In the genomic region with DNA sequence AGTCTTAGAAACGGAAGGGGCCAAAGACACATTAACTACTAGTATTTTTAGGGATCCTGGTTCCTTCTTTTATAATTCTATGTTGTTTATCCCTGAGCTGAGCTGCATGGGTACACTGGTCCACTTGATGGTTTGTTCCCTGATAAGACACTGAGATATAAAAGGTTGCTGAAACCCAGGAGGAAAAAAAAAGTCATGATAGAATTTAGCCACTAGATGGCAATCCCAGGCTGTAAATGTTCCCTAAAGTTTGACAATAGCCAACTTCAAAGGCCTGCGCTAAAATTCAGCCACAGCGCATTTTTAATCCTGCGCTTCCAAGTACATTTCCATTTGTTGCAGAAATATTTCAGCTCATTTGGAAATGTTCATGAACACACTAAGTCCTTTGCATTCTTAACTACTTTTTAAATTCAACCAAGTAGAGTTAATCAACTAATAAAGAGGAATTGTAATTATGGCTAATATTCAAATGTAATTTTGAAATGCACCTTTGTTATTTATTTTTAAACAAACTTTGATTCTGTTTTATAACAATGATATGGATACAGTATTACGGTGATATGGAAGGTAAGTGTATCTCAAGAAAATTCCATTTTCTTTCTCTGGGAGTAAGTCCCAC, we compare ENCODE assay signal across 9 cellular contexts.
A peak's percentile ranks its signal among the peaks of the same experiment; 100 is the strongest.
DNase-seq lines count a peak whose midpoint lies in the region; ATAC-seq and TF ChIP-seq lines count a peak whose summit lies in the region.
"Had no signal": no experiment of that assay in that cellular context is flagged by ENCODE, and none has a peak within 500 bp of the region (broad histone marks: within the 10 kb centered on the region; RNA-seq: fewer than 3 reads in every experiment).

No MANE protein-coding gene starts in this region.

- H4K20me1 ChIP-seq in KMS-11 (ENCODE audit: insufficient read depth) = no peaks in the 10 kb centered on the region

- no peaks in the 10 kb centered on the region for H3K27me3 ChIP-seq in KMS-11 (ENCODE audit: insufficient read depth, low read depth)

- H3K9ac ChIP-seq in KMS-11 = no peak overlapping the region

- no peaks in the 10 kb centered on the region for H3K36me3 ChIP-seq in KMS-11 (ENCODE audit: insufficient read depth)

- H2AFZ ChIP-seq in KMS-11 (ENCODE audit: low read depth) = no peak overlapping the region

- H3K79me2 ChIP-seq in KMS-11 (ENCODE audit: insufficient read depth, low read depth) = no peaks in the 10 kb centered on the region

- no peaks in the 10 kb centered on the region for H3K36me3 Mint-ChIP-seq in T-helper 2 cell treated with Interferon-gamma antibody and Interleukin-4, amounts not matched to agents 5 μg/mL and 100 μg/mL, for 36 hours (ENCODE audit: low read depth)

- intact Hi-C loops in Right ventricle myocardium inferior (cut with DNase I) (loop anchor here (2.0 to 5.0 kb wide), 2 partner anchors 604 to 710 kb away; no protein-coding TSS in a partner anchor), cardiac septum (cut with DNase I) (loop anchor here (2.0 to 10.0 kb wide), 3 partner anchors 604 to 1195 kb away; partner anchors contain the start of gene C3orf49)

- H3K4me2 ChIP-seq in KMS-11 = no peak overlapping the region

- peaks cover under 1% of the 10 kb centered on the region for H3K27me3 Mint-ChIP-seq in T-helper 2 cell treated with Interferon-gamma antibody and Interleukin-4, amounts not matched to agents 5 μg/mL and 100 μg/mL, for 36 hours (ENCODE audit: low read depth)

- peak; percentile 26 for ATAC-seq in Right ventricle myocardium inferior
- no peak for ATAC-seq in activated CD4-positive, CD25-positive, alpha-beta regulatory T cell treated with anti-CD3 and anti-CD28 coated beads, Interleukin-2, amount 50 U/mL, for 24 hours

- no peaks in the 10 kb centered on the region for H3K4me1 ChIP-seq in KMS-11 (ENCODE audit: low read depth, poor library complexity, severe bottlenecking)

- no peaks in the 10 kb centered on the region for H3K4me1 Mint-ChIP-seq in T-helper 2 cell treated with Interferon-gamma antibody and Interleukin-4, amounts not matched to agents 5 μg/mL and 100 μg/mL, for 36 hours (ENCODE audit: low read depth)

- H3K4me3 ChIP-seq in KMS-11 (IDR thresholded peaks at IDR 0.05; ENCODE audit: insufficient read depth, low read depth, low read length) = no peak overlapping the region

- H3K4me3 Mint-ChIP-seq in T-helper 2 cell treated with Interferon-gamma antibody and Interleukin-4, amounts not matched to agents 5 μg/mL and 100 μg/mL, for 36 hours = no peak overlapping the region
- H3K4me3 Mint-ChIP-seq: stimulated activated naive CD8-positive, alpha-beta T cell treated with anti-CD3 and anti-CD28 coated beads, Interleukin-15, Interleukin-2, amounts not matched to agents 100 ng/mL and 50 ng/mL, for 24 hours had no signal

- H3K27ac Mint-ChIP-seq in T-helper 2 cell treated with Interferon-gamma antibody and Interleukin-4, amounts not matched to agents 5 μg/mL and 100 μg/mL, for 36 hours = no peak overlapping the region
- H3K27ac Mint-ChIP-seq: stimulated activated naive CD8-positive, alpha-beta T cell treated with anti-CD3 and anti-CD28 coated beads, Interleukin-15, Interleukin-2, amounts not matched to agents 100 ng/mL and 50 ng/mL, for 24 hours had no signal

- DNase-seq in Right ventricle myocardium inferior (ENCODE audit: missing footprints) = no peak
- DNase-seq in cardiac septum (ENCODE audit: low spot score) = no peak
- DNase-seq in SKM-1 (lab: John Stamatoyannopoulos, UW; ENCODE audit: unreplicated experiment) = peak; percentile 57
- DNase-seq in foreskin melanocyte = peak; percentile 50
- DNase-seq in pulmonary artery endothelial cell (ENCODE audit: low read depth, low spot score) = peak; percentile 17
- no peak for DNase-seq in T-helper 2 cell treated with Interferon-gamma antibody and Interleukin-4, amounts not matched to agents 5 μg/mL and 100 μg/mL, for 36 hours (ENCODE audit: low spot score)

- H3K27ac ChIP-seq in KMS-11 = no peak overlapping the region

- TF ChIP-seq CTCF in KMS-11 (conservative IDR thresholded peaks at IDR 0.05; ENCODE audit: low read depth, low read length) = peak; percentile 52

- no peaks in the 10 kb centered on the region for H3K9me3 Mint-ChIP-seq in T-helper 2 cell treated with Interferon-gamma antibody and Interleukin-4, amounts not matched to agents 5 μg/mL and 100 μg/mL, for 36 hours
- H3K9me3 Mint-ChIP-seq: stimulated activated naive CD8-positive, alpha-beta T cell treated with anti-CD3 and anti-CD28 coated beads, Interleukin-15, Interleukin-2, amounts not matched to agents 100 ng/mL and 50 ng/mL, for 24 hours had no signal

Comparison
In these comparisons a context has a peak if more than half of its experiments do, and no peak if none do; other contexts are left out.
1. DNase-seq: peak in SKM-1 (single experiment), foreskin melanocyte (single experiment) and pulmonary artery endothelial cell (single experiment); none in Right ventricle myocardium inferior (single experiment), cardiac septum (single experiment) and T-helper 2 cell treated with Interferon-gamma antibody and Interleukin-4, amounts not matched to agents 5 μg/mL and 100 μg/mL, for 36 hours (single experiment).